Comparison of ENCODE assay signal across 25 cellular contexts in the genomic region with DNA sequence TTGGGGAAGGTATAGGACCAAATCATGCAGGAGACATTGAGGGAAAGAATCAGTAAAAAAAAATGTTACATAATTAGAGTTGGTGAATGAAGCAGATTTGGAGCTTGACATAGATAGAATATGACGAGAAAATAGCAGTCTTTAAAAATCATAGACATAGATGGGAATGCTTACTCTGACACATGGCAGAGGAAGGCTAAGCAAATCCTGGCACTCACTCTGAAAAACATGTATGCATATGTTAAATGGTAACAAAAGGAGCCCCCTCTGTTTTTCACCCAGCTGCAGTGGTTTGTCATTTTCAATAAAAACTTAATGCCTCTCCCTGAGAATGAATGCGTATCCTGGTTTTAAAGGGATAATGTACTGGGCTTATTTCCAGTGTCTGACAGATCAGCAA.
"Had no signal": no experiment of that assay in that cellular context is flagged by ENCODE, and none has a peak within 500 bp of the region (broad histone marks: within the 10 kb centered on the region; RNA-seq: fewer than 3 reads in every experiment).

No MANE protein-coding gene starts in this region.

- H3K4me3 ChIP-seq: breast epithelium, gastroesophageal sphincter, hepatocyte, psoas muscle, sigmoid colon, stomach, thyroid gland, upper lobe of right lung had no signal

- H3K27ac Mint-ChIP-seq: activated CD4-positive, alpha-beta T cell treated with anti-CD3 and anti-CD28 coated beads for 36 hours; activated CD8-positive, alpha-beta memory T cell treated with anti-CD3 and anti-CD28 coated beads, Interleukin-2, amount 10 ng/mL, durations not matched to agents 7 days and 5 days; activated CD8-positive, alpha-beta T cell treated with anti-CD3 and anti-CD28 coated beads, Interleukin-2, amount 10 ng/mL, durations not matched to agents 7 days and 5 days; activated naive CD4-positive, alpha-beta T cell treated with anti-CD3 and anti-CD28 coated beads, Interleukin-2, amount 50 U/mL, for 24 hours; activated T-helper 2 cell treated with anti-CD3 and anti-CD28 coated beads, Interferon-gamma antibody, Interleukin-2, Interleukin-4, amounts not matched to agents 10 μg/mL and 5 μg/mL and 100 μg/mL, durations not matched to agents 14 hours and 24 hours and 36 hours; mesothelial cell of epicardium; naive B cell; stimulated activated naive B cell treated with anti-CD40 and anti-IgM and Interleukin-4, amounts not matched to agents 10 μg/mL and 1 μg/mL and 100 μg/mL, for 72 hours had no signal

- H3K27me3 Mint-ChIP-seq: activated CD4-positive, alpha-beta T cell treated with anti-CD3 and anti-CD28 coated beads for 36 hours; activated CD8-positive, alpha-beta memory T cell treated with anti-CD3 and anti-CD28 coated beads, Interleukin-2, amount 10 ng/mL, durations not matched to agents 7 days and 5 days; activated naive CD4-positive, alpha-beta T cell treated with anti-CD3 and anti-CD28 coated beads, Interleukin-2, amount 50 U/mL, for 24 hours; naive B cell; stimulated activated naive B cell treated with anti-CD40 and anti-IgM and Interleukin-4, amounts not matched to agents 10 μg/mL and 1 μg/mL and 100 μg/mL, for 72 hours had no signal

- H3K79me2 ChIP-seq: hepatocyte, parathyroid adenoma had no signal

- H3K4me1 Mint-ChIP-seq: activated CD4-positive, alpha-beta T cell treated with anti-CD3 and anti-CD28 coated beads for 36 hours; activated CD8-positive, alpha-beta memory T cell treated with anti-CD3 and anti-CD28 coated beads, Interleukin-2, amount 10 ng/mL, durations not matched to agents 7 days and 5 days; activated naive CD4-positive, alpha-beta T cell treated with anti-CD3 and anti-CD28 coated beads, Interleukin-2, amount 50 U/mL, for 24 hours; mesothelial cell of epicardium; naive B cell; neural crest cell; stimulated activated naive B cell treated with anti-CD40 and anti-IgM and Interleukin-4, amounts not matched to agents 10 μg/mL and 1 μg/mL and 100 μg/mL, for 72 hours had no signal

- H3K9me3 ChIP-seq: breast epithelium, gastroesophageal sphincter, psoas muscle, sigmoid colon, stomach, thyroid gland, upper lobe of right lung had no signal

- H3K4me1 ChIP-seq: breast epithelium, gastroesophageal sphincter, parathyroid adenoma, psoas muscle, sigmoid colon, stomach, thyroid gland, upper lobe of right lung had no signal

- H3K27me3 ChIP-seq: breast epithelium, gastroesophageal sphincter, hepatocyte, stomach, thyroid gland, upper lobe of right lung had no signal

- H3K4me2 ChIP-seq: hepatocyte had no signal

- H3K9ac ChIP-seq: parathyroid adenoma had no signal

- ATAC-seq: activated CD4-positive, alpha-beta T cell treated with anti-CD3 and anti-CD28 coated beads for 36 hours; activated CD8-positive, alpha-beta memory T cell treated with anti-CD3 and anti-CD28 coated beads, Interleukin-2, amount 10 ng/mL, durations not matched to agents 7 days and 5 days; activated CD8-positive, alpha-beta T cell treated with anti-CD3 and anti-CD28 coated beads, Interleukin-2, amount 10 ng/mL, durations not matched to agents 7 days and 5 days; gastroesophageal sphincter; left cardiac atrium; psoas muscle; stimulated activated naive B cell treated with anti-CD40 and anti-IgM and Interleukin-4, amounts not matched to agents 10 μg/mL and 1 μg/mL and 100 μg/mL, for 72 hours; upper lobe of right lung had no signal

- H3K36me3 Mint-ChIP-seq: activated CD8-positive, alpha-beta memory T cell treated with anti-CD3 and anti-CD28 coated beads, Interleukin-2, amount 10 ng/mL, durations not matched to agents 7 days and 5 days; activated naive CD4-positive, alpha-beta T cell treated with anti-CD3 and anti-CD28 coated beads, Interleukin-2, amount 50 U/mL, for 24 hours; mesothelial cell of epicardium; naive B cell; stimulated activated naive B cell treated with anti-CD40 and anti-IgM and Interleukin-4, amounts not matched to agents 10 μg/mL and 1 μg/mL and 100 μg/mL, for 72 hours had no signal

- H3K9me3 Mint-ChIP-seq: activated naive CD4-positive, alpha-beta T cell treated with anti-CD3 and anti-CD28 coated beads, Interleukin-2, amount 50 U/mL, for 24 hours; mesothelial cell of epicardium had no signal

- H3K27ac ChIP-seq: breast epithelium, gastroesophageal sphincter, hepatocyte, parathyroid adenoma, psoas muscle, sigmoid colon, stomach, thyroid gland, upper lobe of right lung had no signal

- H3K4me3 Mint-ChIP-seq: activated CD4-positive, alpha-beta T cell treated with anti-CD3 and anti-CD28 coated beads for 36 hours; activated CD8-positive, alpha-beta memory T cell treated with anti-CD3 and anti-CD28 coated beads, Interleukin-2, amount 10 ng/mL, durations not matched to agents 7 days and 5 days; activated CD8-positive, alpha-beta T cell treated with anti-CD3 and anti-CD28 coated beads, Interleukin-2, amount 10 ng/mL, durations not matched to agents 7 days and 5 days; activated naive CD4-positive, alpha-beta T cell treated with anti-CD3 and anti-CD28 coated beads, Interleukin-2, amount 50 U/mL, for 24 hours; mesothelial cell of epicardium; naive B cell; neural crest cell; stimulated activated naive B cell treated with anti-CD40 and anti-IgM and Interleukin-4, amounts not matched to agents 10 μg/mL and 1 μg/mL and 100 μg/mL, for 72 hours had no signal

- H2AFZ ChIP-seq: hepatocyte, parathyroid adenoma had no signal

- DNase-seq: activated CD4-positive, alpha-beta T cell treated with anti-CD3 and anti-CD28 coated beads for 36 hours; activated CD4-positive, CD25-positive, alpha-beta regulatory T cell; activated CD8-positive, alpha-beta memory T cell treated with anti-CD3 and anti-CD28 coated beads, Interleukin-2, amount 10 ng/mL, durations not matched to agents 7 days and 5 days; activated CD8-positive, alpha-beta T cell treated with anti-CD3 and anti-CD28 coated beads, Interleukin-2, amount 10 ng/mL, durations not matched to agents 7 days and 5 days; activated T-cell treated with anti-CD3 and anti-CD28 coated beads, Interleukin-2, amount 50 U/mL, for 48 hours; central memory CD4-positive, alpha-beta T cell; left cardiac atrium; naive B cell; nucleus accumbens; psoas muscle; sigmoid colon; small intestine; stimulated activated CD4-positive, alpha-beta T cell treated with anti-CD3 and anti-CD28 coated beads, Interleukin-1b, Interleukin-23, amount 100 ng/mL, for 48 hours; stimulated activated naive B cell treated with anti-CD40 and anti-IgM and Interleukin-4, amounts not matched to agents 10 μg/mL and 1 μg/mL and 100 μg/mL, for 72 hours; stomach; thyroid gland; upper lobe of right lung had no signal

- H3K36me3 ChIP-seq: breast epithelium, gastroesophageal sphincter, sigmoid colon, stomach, thyroid gland, upper lobe of right lung had no signal
